Comparison of ENCODE assay signal across 8 cellular contexts in genomic region chr7:28180364-28181147, GRCh38. TPM values are rescaled to one million over a fixed set of nuclear protein-coding genes. Genes with fewer than 3 reads are reported as not detected.
DNase-seq lines count a peak whose midpoint lies in the region; ATAC-seq, FAIRE-seq and TF ChIP-seq lines count a peak whose summit lies in the region.

JAZF1 (minus strand) TSS chr7:28180795.

- no peaks in the 10 kb centered on the region for H3K9me3 Mint-ChIP-seq in T-helper 2 cell treated with Interferon-gamma antibody and Interleukin-4, amounts not matched to agents 5 μg/mL and 100 μg/mL, for 36 hours
- no peaks in the 10 kb centered on the region for H3K9me3 Mint-ChIP-seq in astrocyte (ENCODE audit: unreplicated experiment)

- H3K36me3 ChIP-seq in astrocyte (ENCODE audit: insufficient read depth, low read length): no peaks in the 10 kb centered on the region
- H3K36me3 ChIP-seq in prostate gland: no peaks in the 10 kb centered on the region

- 1% methylated on average over 36 of the region's 64 CpGs for WGBS in prostate gland

- no peaks in the 10 kb centered on the region for H3K27me3 ChIP-seq in astrocyte (ENCODE audit: insufficient read depth, low read length)
- no peaks in the 10 kb centered on the region for H3K27me3 ChIP-seq in prostate gland (replicated peaks; ENCODE audit: insufficient read depth)

- H3K4me2 ChIP-seq in astrocyte (ENCODE audit: low read length): peak within 1 kb of the TSS; percentile 97

- H3K9ac ChIP-seq in astrocyte (ENCODE audit: low read length): peak within 1 kb of the TSS; percentile 72

- H3K27me3 Mint-ChIP-seq in T-helper 2 cell treated with Interferon-gamma antibody and Interleukin-4, amounts not matched to agents 5 μg/mL and 100 μg/mL, for 36 hours (ENCODE audit: low read depth): peaks cover 62% of the 10 kb centered on the region
- H3K27me3 Mint-ChIP-seq in astrocyte (ENCODE audit: low read depth, unreplicated experiment): peaks cover 13% of the 10 kb centered on the region

- peaks cover 2% of the 10 kb centered on the region for H3K36me3 Mint-ChIP-seq in T-helper 2 cell treated with Interferon-gamma antibody and Interleukin-4, amounts not matched to agents 5 μg/mL and 100 μg/mL, for 36 hours (ENCODE audit: low read depth)
- no peaks in the 10 kb centered on the region for H3K36me3 Mint-ChIP-seq in astrocyte (ENCODE audit: low read depth, unreplicated experiment)

- intact Hi-C loops in prostate gland (cut with DNase I): loop anchor here (10.0 kb wide), 1 partner anchor 94 kb away; no protein-coding TSS in a partner anchor

- H3K4me3 ChIP-seq in astrocyte (ENCODE audit: insufficient read depth, low read depth, low read length) (peak within 1 kb of the TSS; percentile 60), prostate gland (peak within 1 kb of the TSS; percentile 62 to 77)

- ATAC-seq in HG02870 (IDR thresholded peaks at IDR 0.05; ENCODE audit: unreplicated experiment): no peak
- ATAC-seq in GM18861 (IDR thresholded peaks at IDR 0.05; ENCODE audit: unreplicated experiment): no peak

- H3K27ac ChIP-seq in astrocyte (ENCODE audit: low read depth, low read length): no peak within 1 kb of the TSS
- peak within 1 kb of the TSS; percentile 81 to 85 for H3K27ac ChIP-seq in prostate gland

- H2AFZ ChIP-seq in astrocyte (ENCODE audit: low read depth, low read length): peak within 1 kb of the TSS; percentile 92

- TF ChIP-seq POLR2A in prostate gland (IDR thresholded peaks at IDR 0.05): no peak

- peak within 1 kb of the TSS; percentile 89 for H3K4me3 Mint-ChIP-seq in T-helper 2 cell treated with Interferon-gamma antibody and Interleukin-4, amounts not matched to agents 5 μg/mL and 100 μg/mL, for 36 hours
- H3K4me3 Mint-ChIP-seq in astrocyte (ENCODE audit: unreplicated experiment): peak within 1 kb of the TSS; percentile 93

- H3K4me1 ChIP-seq in astrocyte (ENCODE audit: insufficient read depth, low read length): peaks cover 12% of the 10 kb centered on the region
- H3K4me1 ChIP-seq in prostate gland (replicated peaks): no peaks in the 10 kb centered on the region

- FAIRE-seq in astrocyte (lab: Jason Lieb, UNC): no peak

- DNase-seq in DMS153 (lab: John Stamatoyannopoulos, UW): peak; percentile 42
- DNase-seq in LoVo (ENCODE audit: low spot score): peak; percentile 14
- DNase-seq in T-helper 2 cell treated with Interferon-gamma antibody and Interleukin-4, amounts not matched to agents 5 μg/mL and 100 μg/mL, for 36 hours (ENCODE audit: low spot score): peak; percentile 25
- no peak for DNase-seq in astrocyte (ENCODE audit: low read depth)
- DNase-seq in hepatic stellate cell (ENCODE audit: low spot score): peak; percentile 64
- peak; percentile 45 for DNase-seq in prostate gland (ENCODE audit: low spot score)

- H3K9me3 ChIP-seq in astrocyte (ENCODE audit: insufficient read depth, low read depth, low read length): no peaks in the 10 kb centered on the region
- no peaks in the 10 kb centered on the region for H3K9me3 ChIP-seq in prostate gland

- peaks cover 9% of the 10 kb centered on the region for H3K4me1 Mint-ChIP-seq in T-helper 2 cell treated with Interferon-gamma antibody and Interleukin-4, amounts not matched to agents 5 μg/mL and 100 μg/mL, for 36 hours (ENCODE audit: low read depth)
- peaks cover 22% of the 10 kb centered on the region for H3K4me1 Mint-ChIP-seq in astrocyte (ENCODE audit: low read depth, unreplicated experiment)

- H4K20me1 ChIP-seq in astrocyte (ENCODE audit: insufficient read depth, low read length): peaks cover 17% of the 10 kb centered on the region

- peaks cover 35% of the 10 kb centered on the region for H3K79me2 ChIP-seq in astrocyte (ENCODE audit: insufficient read depth, low read length)

- TF ChIP-seq CTCF in astrocyte (IDR thresholded peaks at IDR 0.05; ENCODE audit: insufficient read depth, low read depth, low read length) (no peak), prostate gland (IDR thresholded peaks at IDR 0.05) (no peak)

- H3K27ac Mint-ChIP-seq in T-helper 2 cell treated with Interferon-gamma antibody and Interleukin-4, amounts not matched to agents 5 μg/mL and 100 μg/mL, for 36 hours: peak within 1 kb of the TSS; percentile 80
- peak within 1 kb of the TSS; percentile 94 for H3K27ac Mint-ChIP-seq in astrocyte (ENCODE audit: unreplicated experiment)

RNA-seq across cellular contexts. Expression of gene JAZF1, which starts in this region (rescaled TPM):
- total RNA-seq in astrocyte: 19.8 and 20.1 TPM in 2 replicates
- total RNA-seq in prostate gland: 10 to 100 TPM in 1 of 2 donors, 1 to 10 TPM in 1; 9.3 to 37.4 TPM
